8 cellular contexts compared by ENCODE assay signal in the genomic region with DNA sequence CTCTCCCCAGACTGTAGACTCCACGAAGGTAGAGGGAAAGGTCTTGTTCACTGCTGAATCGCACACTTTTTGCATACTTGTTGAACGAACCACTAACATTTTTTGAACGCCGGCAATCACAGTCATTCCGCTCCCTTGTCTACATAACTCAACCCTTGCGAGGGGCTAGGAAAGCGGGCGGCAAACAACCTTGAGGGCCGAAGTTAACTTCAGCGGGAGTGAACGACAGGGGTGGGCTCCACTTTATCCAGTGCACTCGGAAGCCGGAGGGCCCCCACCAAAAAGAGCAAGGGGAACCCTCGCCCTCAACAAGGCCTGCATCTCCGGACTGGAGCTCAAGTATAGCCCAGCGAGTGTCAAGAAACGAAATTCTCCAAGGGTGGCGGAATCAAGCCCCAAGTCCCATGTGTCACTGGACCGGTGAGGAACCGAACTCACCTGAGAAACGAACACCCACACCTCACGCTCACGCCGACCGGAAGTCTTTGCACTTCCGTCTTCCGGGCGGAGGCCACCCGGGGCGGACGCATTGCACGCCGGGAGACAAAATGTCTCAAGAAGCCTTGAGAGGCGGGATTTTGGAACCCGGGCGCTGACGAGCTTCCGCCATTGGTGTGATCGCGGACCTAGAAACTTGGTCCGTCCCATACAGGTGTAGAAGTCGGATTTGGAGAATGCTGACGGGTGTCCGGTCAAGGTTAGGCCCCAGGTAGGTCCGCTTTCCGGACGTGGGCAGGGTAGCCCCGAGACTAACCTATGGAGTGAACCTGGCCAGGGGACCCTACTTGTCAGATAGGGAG. TPM values are rescaled to one million over a fixed set of nuclear protein-coding genes. Genes with fewer than 3 reads are reported as not detected.
A peak's percentile ranks its signal among the peaks of the same experiment; 100 is the strongest.
DNase-seq lines count a peak whose midpoint lies in the region; ATAC-seq and TF ChIP-seq lines count a peak whose summit lies in the region.

A gene (minus strand): TSS at position 484 of the 800 bp plus-strand sequence. CDS start 1,644 bp downstream, outside the sequence.

- peak within 1 kb of the TSS; percentile 11 for H2AK5ac ChIP-seq in trophoblast cell (ENCODE audit: low read length)

- peak within 1 kb of the TSS; percentile 85 for H4K8ac ChIP-seq in trophoblast cell (ENCODE audit: low read depth, low read length)

- no peak within 1 kb of the TSS for H3K23ac ChIP-seq in trophoblast cell (ENCODE audit: low read length)

- no peaks in the 10 kb centered on the region for H3K27me3 Mint-ChIP-seq in type B pancreatic cell

- H3K18ac ChIP-seq in trophoblast cell (ENCODE audit: low read length): peak within 1 kb of the TSS; percentile 60

- H3K27ac ChIP-seq in trophoblast cell (ENCODE audit: low read depth, low read length): peak within 1 kb of the TSS; percentile 22

- TF ChIP-seq CTCF in GM10266 (IDR thresholded peaks at IDR 0.05; ENCODE audit: control insufficient read depth, insufficient read depth, low read depth, missing control alignments): no peak
- no peak for TF ChIP-seq CTCF in type B pancreatic cell (conservative IDR thresholded peaks at IDR 0.05)

- peaks cover 0 to 7% of the 10 kb centered on the region in 2 experiments for H3K4me1 ChIP-seq in trophoblast cell (ENCODE audit: control insufficient read depth in 1 of 2, insufficient read depth in 2 of 2, low read length in 2 of 2)

- H3K79me2 ChIP-seq in trophoblast cell (ENCODE audit: control insufficient read depth, insufficient read depth, low read length, poor library complexity): peaks cover 7% of the 10 kb centered on the region

- no peaks in the 10 kb centered on the region for H3K27me3 ChIP-seq in trophoblast cell (ENCODE audit: insufficient read depth, low read length)

- H3K9me3 ChIP-seq in trophoblast cell (ENCODE audit: insufficient read depth, low read depth, low read length): no peaks in the 10 kb centered on the region

- no peaks in the 10 kb centered on the region for H3K9me3 Mint-ChIP-seq in type B pancreatic cell

- H2BK5ac ChIP-seq in trophoblast cell (ENCODE audit: low read depth, low read length, poor library complexity): peak within 1 kb of the TSS; percentile 71

- peak within 1 kb of the TSS; percentile 76 for H3K4me2 ChIP-seq in trophoblast cell (ENCODE audit: low read length)

- H4K91ac ChIP-seq in trophoblast cell (ENCODE audit: low read depth, low read length): peak within 1 kb of the TSS; percentile 67

- H3K36me3 Mint-ChIP-seq in type B pancreatic cell: peaks cover 33% of the 10 kb centered on the region

- peaks cover 25% of the 10 kb centered on the region for H3K4me1 Mint-ChIP-seq in type B pancreatic cell (ENCODE audit: unreplicated experiment)

- H2AFZ ChIP-seq in trophoblast cell (ENCODE audit: insufficient read depth, low read length, poor library complexity): peak within 1 kb of the TSS; percentile 69

- H3K79me1 ChIP-seq in trophoblast cell (ENCODE audit: low read length): peaks cover 10% of the 10 kb centered on the region

- WGBS in trophoblast cell (ENCODE audit: extremely low coverage, insufficient coverage, insufficient read length): no CpG with 5 or more reads among the region's 49 CpGs

- intact Hi-C loops in cardiac septum (cut with DNase I): loop anchor here (5.0 kb wide), 1 partner anchor 37 kb away; a partner anchor contains a TSS

- peak within 1 kb of the TSS; percentile 38 for H3K4ac ChIP-seq in trophoblast cell (ENCODE audit: low read depth, low read length)

- peak within 1 kb of the TSS; percentile 78 for H3K9ac ChIP-seq in trophoblast cell (ENCODE audit: low read length)

- H2BK12ac ChIP-seq in trophoblast cell (ENCODE audit: low read length): no peak within 1 kb of the TSS

- peak within 1 kb of the TSS; percentile 97 for H3K27ac Mint-ChIP-seq in type B pancreatic cell

- peak within 1 kb of the TSS; percentile 81 for H3K4me3 ChIP-seq in trophoblast cell (ENCODE audit: low read depth, low read length)

- H2BK120ac ChIP-seq in trophoblast cell (ENCODE audit: insufficient read depth, low read length, poor library complexity): peak within 1 kb of the TSS; percentile 56

- peak; percentile 82 for DNase-seq in GM10266 (ENCODE audit: extremely low spot score)
- DNase-seq in NCI-H1092 treated with DMSO at 0.1 percent for 48 hours (lab: John Stamatoyannopoulos, UW): peak; percentile 46
- DNase-seq in SW 1271 (lab: John Stamatoyannopoulos, UW): peak; percentile 84 to 94
- peak; percentile 85 for DNase-seq in activated naive CD8-positive, alpha-beta T cell treated with anti-CD3 and anti-CD28 coated beads, Interleukin-2, amount 50 U/mL, for 16 hours (ENCODE audit: low read depth, low spot score)
- DNase-seq in cardiac septum (ENCODE audit: low spot score): peak; percentile 96
- peak; percentile 92 to 97 for DNase-seq in trophoblast cell
- DNase-seq in type B pancreatic cell (ENCODE audit: extremely low spot score, unreplicated experiment): peak; percentile 89

- peak; percentile 98 for ATAC-seq in HG02610 (IDR thresholded peaks at IDR 0.05; ENCODE audit: unreplicated experiment)

- peak within 1 kb of the TSS; percentile 97 for H3K4me3 Mint-ChIP-seq in type B pancreatic cell

- peak within 1 kb of the TSS; percentile 73 for H4K12ac ChIP-seq in trophoblast cell (ENCODE audit: low read depth, low read length)

- peak within 1 kb of the TSS; percentile 53 for H3K14ac ChIP-seq in trophoblast cell (ENCODE audit: low read length)

- peaks cover 3 to 6% of the 10 kb centered on the region in 2 experiments for H3K36me3 ChIP-seq in trophoblast cell (ENCODE audit: control insufficient read depth in 1 of 2, insufficient read depth in 2 of 2, low read length in 2 of 2)

RNA-seq across cellular contexts. Expression of the gene that starts here (rescaled TPM):
- total RNA-seq in cardiac septum (25.4 TPM), type B pancreatic cell (ENCODE audit: low replicate concordance) (15.3 and 26.3 TPM in 2 replicates)
- polyA plus RNA-seq in trophoblast cell (2013): 26.9 and 27.6 TPM in 2 replicates

Comparison
In these comparisons a context has a peak if more than half of its experiments do, and no peak if none do; other contexts are left out.
1. Peak in every context shown above with its lines: DNase-seq, ATAC-seq, H3K4me3 ChIP-seq and H3K27ac ChIP-seq.
2. DNase-seq: peak in every context shown above with its lines; median percentile 96 in cardiac septum; 94 in trophoblast cell; 89 in SW 1271; 89 in type B pancreatic cell; 85 in activated naive CD8-positive, alpha-beta T cell treated with anti-CD3 and anti-CD28 coated beads, Interleukin-2, amount 50 U/mL, for 16 hours; 82 in GM10266; 46 in NCI-H1092 treated with DMSO at 0.1 percent for 48 hours.